13 cellular contexts compared by ENCODE assay signal in genomic region chr13:19961924-19962323, GRCh38. TPM values are rescaled to one million over a fixed set of nuclear protein-coding genes. Genes with fewer than 3 reads are reported as not detected.
DNase-seq lines count a peak whose midpoint lies in the region; ATAC-seq and TF ChIP-seq lines count a peak whose summit lies in the region.
"Had no signal": no experiment of that assay in that cellular context is flagged by ENCODE, and none has a peak within 500 bp of the region (broad histone marks: within the 10 kb centered on the region; RNA-seq: fewer than 3 reads in every experiment).

No MANE protein-coding gene starts in this region.

- H3K27me3 ChIP-seq in CD8-positive, alpha-beta memory T cell (ENCODE audit: insufficient read depth, low read length, poor library complexity, severe bottlenecking), result no peaks in the 10 kb centered on the region
- H3K27me3 ChIP-seq in endocrine pancreas (ENCODE audit: control insufficient read depth, insufficient read depth, low read length) (no peaks in the 10 kb centered on the region), neuron (ENCODE audit: insufficient read depth, low read length) (no peaks in the 10 kb centered on the region), right atrium auricular region (no peaks in the 10 kb centered on the region)
- H3K27me3 ChIP-seq: MG63 had no signal

- H3K36me3 ChIP-seq in CD8-positive, alpha-beta memory T cell (ENCODE audit: insufficient read depth, low read length), result peaks cover 7% of the 10 kb centered on the region
- H3K36me3 ChIP-seq in endocrine pancreas (ENCODE audit: control insufficient read depth, insufficient read depth, low read length) (peaks cover 3% of the 10 kb centered on the region), neuron (ENCODE audit: insufficient read depth, low read length) (peaks cover 43% of the 10 kb centered on the region), right atrium auricular region (peaks cover 7% of the 10 kb centered on the region)

- H3K27me3 Mint-ChIP-seq in CD8-positive, alpha-beta memory T cell, result peaks cover 0 to 1% of the 10 kb centered on the region in 2 donors

- no peak for TF ChIP-seq CTCF in right atrium auricular region (IDR thresholded peaks at IDR 0.05)

- CTCF ChIA-PET in CD8-positive, alpha-beta memory T cell (lab: Charles Lee), result interaction anchor here (1.4 kb wide), 1 partner anchor 35 kb away, joined by 5 read pairs; no protein-coding TSS in a partner anchor

- no peaks in the 10 kb centered on the region for H3K9me3 ChIP-seq in CD8-positive, alpha-beta memory T cell (ENCODE audit: low read length)
- H3K9me3 ChIP-seq in endocrine pancreas (ENCODE audit: control insufficient read depth, low read length) (no peaks in the 10 kb centered on the region), neuron (ENCODE audit: low read length) (no peaks in the 10 kb centered on the region), right atrium auricular region (no peaks in the 10 kb centered on the region)
- H3K9me3 ChIP-seq: MG63 had no signal

- H3K4me1 ChIP-seq in CD8-positive, alpha-beta memory T cell (ENCODE audit: insufficient read depth, low read length), result peaks cover 39% of the 10 kb centered on the region
- peaks cover 29% of the 10 kb centered on the region for H3K4me1 ChIP-seq in endocrine pancreas (ENCODE audit: control insufficient read depth, insufficient read depth, low read length)
- peaks cover 20% of the 10 kb centered on the region for H3K4me1 ChIP-seq in neuron (ENCODE audit: insufficient read depth, low read length)
- H3K4me1 ChIP-seq in right atrium auricular region, result peaks cover 0 to 45% of the 10 kb centered on the region in 2 donors

- peak overlapping the region in 3 of 7 donors; percentile 21 to 55 (median 26) for H3K4me3 Mint-ChIP-seq in CD8-positive, alpha-beta memory T cell

- H3K36me3 Mint-ChIP-seq in CD8-positive, alpha-beta memory T cell, result peaks cover 0 to 55% (median 5%) of the 10 kb centered on the region in 3 donors

- no peak overlapping the region for H3K4me3 ChIP-seq in CD8-positive, alpha-beta memory T cell (ENCODE audit: low read length)
- H3K4me3 ChIP-seq in endocrine pancreas (ENCODE audit: control insufficient read depth, insufficient read depth, low read length) (peak overlapping the region; percentile 87), neuron (ENCODE audit: low read length) (peak overlapping the region; percentile 13), right atrium auricular region (no peak overlapping the region)
- H3K4me3 ChIP-seq: MG63 had no signal

- POLR2A ChIA-PET in CD8-positive, alpha-beta memory T cell (lab: Charles Lee), result no interaction called here

- H2AFZ ChIP-seq in neuron (ENCODE audit: low read depth, low read length), result no peak overlapping the region

- H3K9me3 Mint-ChIP-seq in CD8-positive, alpha-beta memory T cell, result no peaks in the 10 kb centered on the region

- ATAC-seq in GM21723 (IDR thresholded peaks at IDR 0.05; ENCODE audit: unreplicated experiment), result no peak

- peaks cover 37 to 63% (median 50%) of the 10 kb centered on the region in 3 donors for H3K4me1 Mint-ChIP-seq in CD8-positive, alpha-beta memory T cell

- DNase-seq in CD8-positive, alpha-beta memory T cell, result no peak
- DNase-seq in NCI-H526 treated with DMSO at 0.1 percent for 48 hours (lab: John Stamatoyannopoulos, UW), result peak; percentile 68
- no peak for DNase-seq in right atrium auricular region (ENCODE audit: low spot score)
- DNase-seq in stimulated activated CD4-positive, alpha-beta T cell treated with anti-CD3 and anti-CD28 coated beads, Interleukin-4, amount 100 ng/mL, for 24 hours, result no peak
- DNase-seq: activated T-cell treated with anti-CD3 and anti-CD28 coated beads, Interleukin-2, amount 50 U/mL, for 48 hours; DMS 273 treated with DMSO at 0.1 percent for 48 hours; islet precursor cell; MG63; stimulated activated CD4-positive, alpha-beta T cell treated with anti-CD3 and anti-CD28 coated beads, Interleukin-1b, Interleukin-23, amount 100 ng/mL, for 48 hours; stimulated activated naive CD4-positive, alpha-beta T cell had no signal

- no peak overlapping the region for H3K9ac ChIP-seq in endocrine pancreas (ENCODE audit: control insufficient read depth, insufficient read depth, low read length)

- H3K27ac Mint-ChIP-seq in CD8-positive, alpha-beta memory T cell, result peak overlapping the region in 6 of 8 donors; percentile 18 to 82 (median 69)

- H3K27ac ChIP-seq in CD8-positive, alpha-beta memory T cell (ENCODE audit: low read depth, low read length), result no peak overlapping the region
- no peak overlapping the region for H3K27ac ChIP-seq in right atrium auricular region

RNA-seq across cellular contexts. Expression of gene ZMYM2, which starts 3.4 kb away (rescaled TPM):
- total RNA-seq in CD8-positive, alpha-beta memory T cell, result 10 to 100 TPM; 41.4 to 42.1 TPM
- 13.2 TPM for polyA plus RNA-seq in CD8-positive, alpha-beta memory T cell
- total RNA-seq in right atrium auricular region, result 10 to 100 TPM; 35.7 to 48.1 TPM

Comparison
In these comparisons a context has a peak if more than half of its experiments do, and no peak if none do; other contexts are left out.
1. H3K4me3 ChIP-seq: peak in endocrine pancreas (single experiment) and neuron (single experiment); none in CD8-positive, alpha-beta memory T cell (single experiment) and right atrium auricular region (0 of 2).